In the genomic region with DNA sequence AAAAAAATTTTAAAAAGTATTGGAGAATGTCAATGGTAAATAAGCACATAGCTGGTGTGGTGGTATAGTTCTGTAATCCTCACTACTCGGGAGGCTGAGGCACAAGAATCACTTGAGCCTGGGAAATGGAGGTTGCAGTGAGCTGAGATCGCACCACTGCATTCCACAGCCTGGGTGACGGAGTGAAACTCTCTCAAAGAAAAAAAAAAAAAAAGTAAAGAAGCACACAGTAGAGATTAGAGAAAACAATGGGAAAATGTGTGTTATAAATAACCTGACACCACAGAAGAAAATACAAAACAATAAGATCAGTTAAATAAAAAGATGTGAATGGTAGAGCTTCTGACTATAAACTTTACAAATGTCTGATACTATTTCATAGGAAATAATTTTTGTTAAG, we compare ENCODE assay signal across 21 cellular contexts.
DNase-seq lines count a peak whose midpoint lies in the region; ATAC-seq, FAIRE-seq and TF ChIP-seq lines count a peak whose summit lies in the region.
"Had no signal": no experiment of that assay in that cellular context is flagged by ENCODE, and none has a peak within 500 bp of the region (broad histone marks: within the 10 kb centered on the region; RNA-seq: fewer than 3 reads in every experiment).

No MANE protein-coding gene starts in this region.

- H3K36me3 Mint-ChIP-seq in endodermal cell (ENCODE audit: low read depth), result peaks cover 37% of the 10 kb centered on the region
- peaks cover 45% of the 10 kb centered on the region for H3K36me3 Mint-ChIP-seq in nephron progenitor cell (ENCODE audit: low read depth)
- H3K36me3 Mint-ChIP-seq in activated naive CD4-positive, alpha-beta T cell treated with anti-CD3 and anti-CD28 coated beads, Interleukin-2, amount 50 U/mL, for 72 hours, result peaks cover 0 to 13% of the 10 kb centered on the region in 2 donors

- H3K9me3 ChIP-seq in SJCRH30 (replicated peaks) (no peaks in the 10 kb centered on the region), endodermal cell (ENCODE audit: control insufficient read depth, low read length) (no peaks in the 10 kb centered on the region), body of pancreas (no peaks in the 10 kb centered on the region)
- H3K9me3 ChIP-seq: Caco-2, Peyer's patch had no signal

- H3K4me3 ChIP-seq in SJCRH30 (no peak overlapping the region), endodermal cell (ENCODE audit: low read length) (no peak overlapping the region), body of pancreas (no peak overlapping the region)
- H3K4me3 ChIP-seq: Peyer's patch had no signal

- TF ChIP-seq CTCF in endodermal cell (conservative IDR thresholded peaks at IDR 0.05) (no peak), nephron progenitor cell (IDR thresholded peaks at IDR 0.05) (no peak), foreskin keratinocyte (conservative IDR thresholded peaks at IDR 0.05) (no peak), body of pancreas (IDR thresholded peaks at IDR 0.05) (no peak)

- no peak overlapping the region for H3K9ac ChIP-seq in endodermal cell (ENCODE audit: extremely low read depth, low read length, poor library complexity, severe bottlenecking)

- no peaks in the 10 kb centered on the region for H3K36me3 ChIP-seq in SJCRH30
- H3K36me3 ChIP-seq in endodermal cell (ENCODE audit: control insufficient read depth, insufficient read depth, low read length), result peaks cover 34% of the 10 kb centered on the region
- peaks cover 0 to 4% of the 10 kb centered on the region in 2 donors for H3K36me3 ChIP-seq in body of pancreas (replicated peaks in 1 of 2; ENCODE audit: insufficient read depth in 1 of 2, low read depth in 2 of 2)

- H3K27ac ChIP-seq in SJCRH30 (peak overlapping the region; percentile 29), endodermal cell (ENCODE audit: low read depth, low read length) (peak overlapping the region; percentile 85), foreskin keratinocyte (no peak overlapping the region), body of pancreas (no peak overlapping the region)
- H3K27ac ChIP-seq: Peyer's patch had no signal

- H3K4me1 ChIP-seq in SJCRH30, result peaks cover 10% of the 10 kb centered on the region
- H3K4me1 ChIP-seq in endodermal cell (ENCODE audit: control insufficient read depth, insufficient read depth, low read length), result no peaks in the 10 kb centered on the region
- H3K4me1 ChIP-seq in foreskin keratinocyte, result peaks cover 5% of the 10 kb centered on the region
- H3K4me1 ChIP-seq in body of pancreas, result no peaks in the 10 kb centered on the region
- H3K4me1 ChIP-seq: Peyer's patch had no signal

- H3K27ac Mint-ChIP-seq in endodermal cell (peak overlapping the region; percentile 88), nephron progenitor cell (peak overlapping the region; percentile 83)
- no peak overlapping the region for H3K27ac Mint-ChIP-seq in activated naive CD4-positive, alpha-beta T cell treated with anti-CD3 and anti-CD28 coated beads, Interleukin-2, amount 50 U/mL, for 72 hours

- H3K27me3 ChIP-seq in SJCRH30, result no peaks in the 10 kb centered on the region
- H3K27me3 ChIP-seq in endodermal cell (ENCODE audit: control insufficient read depth, insufficient read depth, low read length, poor library complexity, severe bottlenecking), result no peaks in the 10 kb centered on the region
- H3K27me3 ChIP-seq in foreskin keratinocyte, result no peaks in the 10 kb centered on the region
- H3K27me3 ChIP-seq in body of pancreas, result no peaks in the 10 kb centered on the region
- H3K27me3 ChIP-seq: Peyer's patch had no signal

- WGBS in endodermal cell (ENCODE audit: insufficient coverage in 1 of 2, insufficient read length in 1 of 2), 2 experiments, result 57 to 82% methylated on average over 1 to 3 of the region's 3 CpGs
- 91 to 98% methylated on average over 3 of the region's 3 CpGs for WGBS in body of pancreas, 2 donors

- H3K4me1 Mint-ChIP-seq in endodermal cell (peaks cover 3% of the 10 kb centered on the region), nephron progenitor cell (peaks cover 9% of the 10 kb centered on the region)

- no peak for TF ChIP-seq POLR2A in body of pancreas (IDR thresholded peaks at IDR 0.05)

- ATAC-seq in foreskin keratinocyte (no peak), body of pancreas (no peak)
- ATAC-seq in activated naive CD4-positive, alpha-beta T cell treated with anti-CD3 and anti-CD28 coated beads, Interleukin-2, amount 50 U/mL, for 72 hours, result no peak
- ATAC-seq: HCT116, SK-N-SH treated with all-trans-retinoic acid at 6 μM for 48 hours had no signal

- FAIRE-seq in G401.6 (lab: Jason Lieb, UNC), result peak; percentile 39
- FAIRE-seq: GM12892, HTR-8/SVneo had no signal

- H3K4me3 Mint-ChIP-seq in endodermal cell (no peak overlapping the region), nephron progenitor cell (no peak overlapping the region)

- no peaks in the 10 kb centered on the region for H3K9me3 Mint-ChIP-seq in endodermal cell
- no peaks in the 10 kb centered on the region for H3K9me3 Mint-ChIP-seq in nephron progenitor cell
- peaks cover 0 to 3% of the 10 kb centered on the region in 2 donors for H3K9me3 Mint-ChIP-seq in activated naive CD4-positive, alpha-beta T cell treated with anti-CD3 and anti-CD28 coated beads, Interleukin-2, amount 50 U/mL, for 72 hours

- H3K27me3 Mint-ChIP-seq in endodermal cell (ENCODE audit: insufficient read depth), result no peaks in the 10 kb centered on the region
- no peaks in the 10 kb centered on the region for H3K27me3 Mint-ChIP-seq in nephron progenitor cell (ENCODE audit: low read depth, poor library complexity)

- intact Hi-C loops in body of pancreas (cut with DNase I), result no loop called here

- DNase-seq in SJCRH30, result peak; percentile 23 to 42
- no peak for DNase-seq in endodermal cell
- DNase-seq in nephron progenitor cell, result no peak
- DNase-seq in foreskin keratinocyte, result no peak
- DNase-seq in NCI-H2107 treated with DMSO at 0.1 percent for 48 hours (lab: John Stamatoyannopoulos, UW; ENCODE audit: unreplicated experiment), result no peak
- no peak for DNase-seq in body of pancreas
- DNase-seq in activated naive CD4-positive, alpha-beta T cell treated with anti-CD3 and anti-CD28 coated beads, Interleukin-2, amount 50 U/mL, for 72 hours (ENCODE audit: low spot score in 2 of 2), result no peak
- DNase-seq: AML-193, Caco-2, GDM1, KG1, NCI-H1092 treated with DMSO at 0.1 percent for 48 hours, NCI-H1694 treated with DMSO at 0.1 percent for 48 hours, NCI-H446, Peyer's patch, Right ventricle myocardium superior had no signal

Comparison
In these comparisons a context has a peak if more than half of its experiments do, and no peak if none do; other contexts are left out.
1. DNase-seq: peak in SJCRH30 (2 of 2); none in endodermal cell (single experiment), nephron progenitor cell (single experiment), foreskin keratinocyte (0 of 2), NCI-H2107 treated with DMSO at 0.1 percent for 48 hours (single experiment), body of pancreas (0 of 4) and activated naive CD4-positive, alpha-beta T cell treated with anti-CD3 and anti-CD28 coated beads, Interleukin-2, amount 50 U/mL, for 72 hours (0 of 2).
2. H3K27ac ChIP-seq: peak in SJCRH30 (single experiment) and endodermal cell (single experiment); none in foreskin keratinocyte (single experiment) and body of pancreas (0 of 4).
3. H3K27ac Mint-ChIP-seq: peak in endodermal cell (single experiment) and nephron progenitor cell (single experiment); none in activated naive CD4-positive, alpha-beta T cell treated with anti-CD3 and anti-CD28 coated beads, Interleukin-2, amount 50 U/mL, for 72 hours (0 of 2).